Comparison of ENCODE assay signal across 21 cellular contexts in genomic region chr5:131609774-131610173, GRCh38. TPM values are rescaled to one million over a fixed set of nuclear protein-coding genes. Genes with fewer than 3 reads are reported as not detected.
DNase-seq lines count a peak whose midpoint lies in the region; ATAC-seq and TF ChIP-seq lines count a peak whose summit lies in the region.
"Had no signal": no experiment of that assay in that cellular context is flagged by ENCODE, and none has a peak within 500 bp of the region (broad histone marks: within the 10 kb centered on the region; RNA-seq: fewer than 3 reads in every experiment).

No MANE protein-coding gene starts in this region.

- TF ChIP-seq CTCF in AG04450 (IDR thresholded peaks at IDR 0.05; ENCODE audit: low read depth, low read length) (no peak), GM23338 (conservative IDR thresholded peaks at IDR 0.05; ENCODE audit: low read depth in 2 of 2) (no peak), chondrocyte (IDR thresholded peaks at IDR 0.05) (no peak)

- no peaks in the 10 kb centered on the region for H3K9me2 ChIP-seq in GM23338 (ENCODE audit: insufficient read depth)

- H3K9me3 ChIP-seq in AG04450 (ENCODE audit: control insufficient read depth, insufficient read depth, low read length) (no peaks in the 10 kb centered on the region), mesodermal cell (ENCODE audit: control insufficient read depth, low read length) (no peaks in the 10 kb centered on the region)
- H3K9me3 ChIP-seq: adrenal gland, pancreas, uterus had no signal

- H3K79me2 ChIP-seq in GM23338 (replicated peaks; ENCODE audit: insufficient read depth): peaks cover 100% of the 10 kb centered on the region

- CTCF ChIA-PET in AG04450 (lab: Charles Lee): interaction anchor here (3.2 kb wide), 1 partner anchor 20 kb away, joined by 11 read pairs; no protein-coding TSS in a partner anchor
- CTCF ChIA-PET in HEK293T (lab: Yijun Ruan, JAX): interaction anchor here (1.1 kb wide), 1 partner anchor 20 kb away, joined by 3 read pairs; no protein-coding TSS in a partner anchor

- H3K36me3 Mint-ChIP-seq in GM23338 (ENCODE audit: low read depth) (no peaks in the 10 kb centered on the region; the same call in 2 of the 3 replicates), chondrocyte (ENCODE audit: low read depth) (no peaks in the 10 kb centered on the region)

- no peak overlapping the region for H3K4me3 ChIP-seq in AG04450 (ENCODE audit: low read depth, low read length)
- no peak overlapping the region for H3K4me3 ChIP-seq in GM23338
- H3K4me3 ChIP-seq in mesodermal cell (ENCODE audit: extremely low read depth, insufficient read depth, low read length, poor library complexity, severe bottlenecking): no peak overlapping the region
- H3K4me3 ChIP-seq: adrenal gland, GM12878, pancreas, skin epidermis, uterus had no signal

- peaks cover 20% of the 10 kb centered on the region; the same call in 1 of the 2 replicates for H3K4me1 ChIP-seq in GM23338 (ENCODE audit: insufficient read depth)
- peaks cover 25% of the 10 kb centered on the region for H3K4me1 ChIP-seq in mesodermal cell (ENCODE audit: control insufficient read depth, insufficient read depth, low read length, poor library complexity, severe bottlenecking)

- H3K4me2 ChIP-seq in GM23338: no peak overlapping the region

- H3K27ac Mint-ChIP-seq in GM23338 (peak overlapping the region; percentile 65; the same call in 1 of the 2 replicates), chondrocyte (ENCODE audit: unreplicated experiment) (peak overlapping the region; percentile 94)

- H3F3A ChIP-seq in GM23338 (replicated peaks; ENCODE audit: low read depth): no peaks in the 10 kb centered on the region

- H4K20me1 ChIP-seq in GM23338 (replicated peaks; ENCODE audit: insufficient read depth): peaks cover 19% of the 10 kb centered on the region; the same call in 1 of the 2 replicates

- H3K4me1 Mint-ChIP-seq in GM23338 (peaks cover 33% of the 10 kb centered on the region), chondrocyte (ENCODE audit: low read depth) (peaks cover 53% of the 10 kb centered on the region)

- H3K27me3 ChIP-seq in AG04450 (ENCODE audit: control insufficient read depth, insufficient read depth, low read length) (no peaks in the 10 kb centered on the region), GM23338 (ENCODE audit: insufficient read depth) (no peaks in the 10 kb centered on the region)
- H3K27me3 ChIP-seq: adrenal gland, pancreas, uterus had no signal

- ATAC-seq in GM23338: no peak
- ATAC-seq in HG03095 (IDR thresholded peaks at IDR 0.05; ENCODE audit: unreplicated experiment): no peak
- ATAC-seq: GM12878 had no signal

- no peak overlapping the region for H2AFZ ChIP-seq in GM23338

- DNase-seq in AG04450 (ENCODE audit: low read depth, low spot score) (no peak), GM23338 (ENCODE audit: low spot score) (no peak), chondrocyte (ENCODE audit: low spot score) (no peak), GM19240 (ENCODE audit: insufficient read length, low spot score) (no peak), T-helper 2 cell (no peak), HEK293T (ENCODE audit: extremely low spot score) (no peak)
- DNase-seq: activated CD4-positive, alpha-beta T cell treated with anti-CD3 and anti-CD28 coated beads for 1 hour; activated effector memory CD4-positive, alpha-beta T cell treated with Interleukin-2 at 50 U/mL for 16 hours; adrenal gland; GF-D8; NCI-H1105 treated with DMSO at 0.1 percent for 48 hours; NCI-H69; pancreas; SIG-M5; stimulated activated CD4-positive, alpha-beta T cell treated with anti-CD3 and anti-CD28 coated beads, Interleukin-4, amount 100 ng/mL, for 1 hour; T-helper 9 cell; uterus had no signal

- no CpG with 5 or more reads among the region's 1 CpG for WGBS in mesodermal cell (ENCODE audit: insufficient coverage in 2 of 2), 2 experiments

- POLR2A ChIA-PET in AG04450 (lab: Yijun Ruan, JAX): interaction anchor here (1.1 kb wide), 1 partner anchor 63 kb away, joined by 6 read pairs; no protein-coding TSS in a partner anchor
- POLR2A ChIA-PET in HEK293T (lab: Yijun Ruan, JAX): no interaction called here

- no peaks in the 10 kb centered on the region for H3K36me3 ChIP-seq in GM23338 (ENCODE audit: insufficient read depth)
- peaks cover 5% of the 10 kb centered on the region for H3K36me3 ChIP-seq in mesodermal cell (ENCODE audit: control insufficient read depth, insufficient read depth, low read length)
- H3K36me3 ChIP-seq: adrenal gland, pancreas, uterus had no signal

- H3K4me3 Mint-ChIP-seq in GM23338 (no peak overlapping the region), chondrocyte (ENCODE audit: unreplicated experiment) (no peak overlapping the region)

- H3K27me3 Mint-ChIP-seq in GM23338 (ENCODE audit: insufficient read depth, low read depth, poor library complexity): no peaks in the 10 kb centered on the region
- no peaks in the 10 kb centered on the region for H3K27me3 Mint-ChIP-seq in chondrocyte (ENCODE audit: low read depth)

- H3K9me3 Mint-ChIP-seq in GM23338 (no peaks in the 10 kb centered on the region), chondrocyte (ENCODE audit: low read depth) (no peaks in the 10 kb centered on the region)

- peak overlapping the region; percentile 96 for H3K27ac ChIP-seq in AG04450 (ENCODE audit: low read depth, low read length)
- H3K27ac ChIP-seq in GM23338 (ENCODE audit: low read depth): no peak overlapping the region
- peak overlapping the region; percentile 92 for H3K27ac ChIP-seq in mesodermal cell (ENCODE audit: low read depth, low read length, severe bottlenecking)
- H3K27ac ChIP-seq: adrenal gland, skin epidermis, uterus had no signal

TF ChIP-seq in GM23338, 12 proteins besides CTCF, POLR2A, EP300 and RAD21 (continues in another document):
- no peak for TF ChIP-seq ZNF114 (CRISPR knock-in tag; IDR thresholded peaks at IDR 0.05)
- TF ChIP-seq CREB1 (CRISPR knock-in tag; IDR thresholded peaks at IDR 0.05; ENCODE audit: low read depth): no peak
- TF ChIP-seq EZH2 (IDR thresholded peaks at IDR 0.05; ENCODE audit: low read depth, unreplicated experiment): no peak
- no peak for TF ChIP-seq STAT1 (IDR thresholded peaks at IDR 0.05; ENCODE audit: unreplicated experiment)
- TF ChIP-seq ZNF331 (CRISPR knock-in tag; IDR thresholded peaks at IDR 0.05; ENCODE audit: low read depth): no peak
- no peak for TF ChIP-seq NANOG (IDR thresholded peaks at IDR 0.05; ENCODE audit: borderline replicate concordance)
- no peak for TF ChIP-seq EZH2phosphoT487 (IDR thresholded peaks at IDR 0.05; ENCODE audit: unreplicated experiment)
- no peak for TF ChIP-seq POLR2AphosphoS5 (IDR thresholded peaks at IDR 0.05; ENCODE audit: low read depth)

TF ChIP-seq in HEK293T, 16 proteins besides CTCF, POLR2A, EP300 and RAD21:
- TF ChIP-seq FOXK2 (IDR thresholded peaks at IDR 0.05): no peak
- no peak for TF ChIP-seq CTBP1 (IDR thresholded peaks at IDR 0.05; ENCODE audit: borderline replicate concordance)

RNA-seq across cellular contexts. Expression of gene RAPGEF6, which starts 25.3 kb away (rescaled TPM):
- polyA plus RNA-seq in AG04450 (2011; rRNA removed) (8.1 and 13.1 TPM in 2 replicates), GM23338 (2016; fragmentation: Nextera tagmentation; extraction: Ambion mirVana) (7.9 and 9.5 TPM in 2 replicates)
- polyA minus RNA-seq in AG04450 (2011; rRNA and poly(A)+ RNA removed): 30.5 and 44.7 TPM in 2 replicates
- total RNA-seq in GM23338 (2014; rRNA removed; shearing (Covaris generic)): 19.7 and 20.3 TPM in 2 replicates
- total RNA-seq in chondrocyte: 12.1 to 18.9 TPM (median 13.6 TPM) in 3 replicates
- 10.0 TPM for polyA plus RNA-seq in mesodermal cell (2013, experiment 1 of 2)
- 8.3 TPM for polyA plus RNA-seq in mesodermal cell (2013, experiment 2 of 2)
